Comparison of ENCODE assay signal across 8 cellular contexts in the genomic region with DNA sequence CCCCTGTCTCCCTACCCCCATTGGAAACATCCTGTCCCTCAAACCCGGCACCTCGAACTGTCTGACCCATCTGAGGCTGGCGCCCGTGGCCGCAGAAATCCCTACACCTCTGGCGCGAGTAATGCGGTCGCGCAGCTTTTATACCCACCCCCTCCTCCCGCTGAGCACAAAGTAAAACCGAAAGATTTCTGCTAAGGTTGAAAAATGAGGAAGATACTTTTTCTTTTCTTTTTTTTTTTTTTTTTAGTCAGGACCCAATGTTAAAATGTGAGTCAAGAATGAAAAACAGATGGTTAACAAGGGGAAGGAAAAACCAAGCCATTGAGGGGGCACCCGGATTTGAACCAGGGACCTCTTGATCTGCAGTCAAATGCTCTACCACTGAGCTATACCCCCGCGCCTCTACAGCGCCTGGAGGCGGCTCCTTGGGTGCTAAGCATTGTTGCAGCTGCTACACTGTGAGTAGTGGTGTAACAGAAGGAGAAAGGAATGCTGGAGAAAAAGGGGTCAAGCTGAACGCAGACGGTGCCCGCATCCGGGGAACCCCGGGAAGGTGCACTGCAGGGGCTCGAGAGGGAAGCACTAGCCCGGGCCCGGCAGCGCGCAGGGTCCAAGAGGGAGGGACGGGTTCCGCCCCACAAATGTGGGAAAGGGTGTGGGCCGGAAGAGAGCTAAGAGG. TPM values are rescaled to one million over a fixed set of nuclear protein-coding genes. Genes with fewer than 3 reads are reported as not detected.
A peak's percentile ranks its signal among the peaks of the same experiment; 100 is the strongest.
DNase-seq lines count a peak whose midpoint lies in the region; ATAC-seq and TF ChIP-seq lines count a peak whose summit lies in the region.

No MANE protein-coding gene starts in this region.

- peak; percentile 25 for ATAC-seq in GM21526 (IDR thresholded peaks at IDR 0.05; ENCODE audit: low FRiP score, unreplicated experiment)
- peak; percentile 69 for ATAC-seq in esophagus mucosa

- DNase-seq in DMS153 (lab: John Stamatoyannopoulos, UW), result peak; percentile 76
- DNase-seq in Jurkat, Clone E6-1 (ENCODE audit: low read depth, low spot score), result peak; percentile 87
- DNase-seq in activated T-cell treated with anti-CD3 and anti-CD28 coated beads, Interleukin-2, amount 50 U/mL, for 48 hours, result peak; percentile 97 to 98
- peak; percentile 89 for DNase-seq in myocyte (ENCODE audit: low read depth)
- peak; percentile 75 to 84 for DNase-seq in stimulated activated CD8-positive, alpha-beta memory T cell treated with anti-CD3 and anti-CD28 coated beads, Interleukin-7, amount 100 ng/mL, for 48 hours (ENCODE audit: extremely low read depth in 1 of 2, low read depth in 1 of 2)

- peak overlapping the region; percentile 94 for H3K4me3 ChIP-seq in Jurkat, Clone E6-1 (ENCODE audit: low read length)

TF ChIP-seq in PFSK-1, 5 proteins besides CTCF, POLR2A, EP300 and RAD21:
- TF ChIP-seq POLR2AphosphoS5 (IDR thresholded peaks at IDR 0.05; ENCODE audit: low read depth, low read length) (no peak), TAF1 (IDR thresholded peaks at IDR 0.05; ENCODE audit: borderline replicate concordance, insufficient read depth, low read length) (peak; percentile 32; the same call in 1 of the 2 replicates), SIN3A (IDR thresholded peaks at IDR 0.05; ENCODE audit: borderline replicate concordance, insufficient read depth, low read length) (peak; percentile 83; the same call in 1 of the 2 replicates), FOXP2 (optimal IDR thresholded peaks at IDR 0.05; ENCODE audit: borderline replicate concordance, extremely low read depth, extremely low read length, insufficient read depth) (no peak)
- TF ChIP-seq, protein P1, sequence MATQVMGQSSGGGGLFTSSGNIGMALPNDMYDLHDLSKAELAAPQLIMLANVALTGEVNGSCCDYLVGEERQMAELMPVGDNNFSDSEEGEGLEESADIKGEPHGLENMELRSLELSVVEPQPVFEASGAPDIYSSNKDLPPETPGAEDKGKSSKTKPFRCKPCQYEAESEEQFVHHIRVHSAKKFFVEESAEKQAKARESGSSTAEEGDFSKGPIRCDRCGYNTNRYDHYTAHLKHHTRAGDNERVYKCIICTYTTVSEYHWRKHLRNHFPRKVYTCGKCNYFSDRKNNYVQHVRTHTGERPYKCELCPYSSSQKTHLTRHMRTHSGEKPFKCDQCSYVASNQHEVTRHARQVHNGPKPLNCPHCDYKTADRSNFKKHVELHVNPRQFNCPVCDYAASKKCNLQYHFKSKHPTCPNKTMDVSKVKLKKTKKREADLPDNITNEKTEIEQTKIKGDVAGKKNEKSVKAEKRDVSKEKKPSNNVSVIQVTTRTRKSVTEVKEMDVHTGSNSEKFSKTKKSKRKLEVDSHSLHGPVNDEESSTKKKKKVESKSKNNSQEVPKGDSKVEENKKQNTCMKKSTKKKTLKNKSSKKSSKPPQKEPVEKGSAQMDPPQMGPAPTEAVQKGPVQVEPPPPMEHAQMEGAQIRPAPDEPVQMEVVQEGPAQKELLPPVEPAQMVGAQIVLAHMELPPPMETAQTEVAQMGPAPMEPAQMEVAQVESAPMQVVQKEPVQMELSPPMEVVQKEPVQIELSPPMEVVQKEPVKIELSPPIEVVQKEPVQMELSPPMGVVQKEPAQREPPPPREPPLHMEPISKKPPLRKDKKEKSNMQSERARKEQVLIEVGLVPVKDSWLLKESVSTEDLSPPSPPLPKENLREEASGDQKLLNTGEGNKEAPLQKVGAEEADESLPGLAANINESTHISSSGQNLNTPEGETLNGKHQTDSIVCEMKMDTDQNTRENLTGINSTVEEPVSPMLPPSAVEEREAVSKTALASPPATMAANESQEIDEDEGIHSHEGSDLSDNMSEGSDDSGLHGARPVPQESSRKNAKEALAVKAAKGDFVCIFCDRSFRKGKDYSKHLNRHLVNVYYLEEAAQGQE (IDR thresholded peaks at IDR 0.05; ENCODE audit: insufficient read depth in 1 of 2, low read depth in 2 of 2, low read length in 2 of 2), result peak in 1 of 2 experiments; percentile 43; a peak in 1 of 4 replicates

RNA-seq across cellular contexts. Expression of a gene that starts 0.8 kb away (rescaled TPM):
- 90.9 TPM for polyA plus RNA-seq in Jurkat, Clone E6-1 (2012; ENCODE audit: insufficient read depth, insufficient read length)
- 383 TPM for polyA plus RNA-seq in PFSK-1 (2012; ENCODE audit: insufficient read length, low read depth)
- total RNA-seq in esophagus mucosa, result 50.0 TPM
- 86.8 and 89.9 TPM in 2 replicates for total RNA-seq in myocyte
- 171 TPM for polyA plus RNA-seq in myocyte (2012)

RNA-seq across cellular contexts. Expression of a gene that starts 15.6 kb away (rescaled TPM):
- polyA plus RNA-seq in Jurkat, Clone E6-1 (2012; ENCODE audit: insufficient read depth, insufficient read length), result 2,665 TPM
- 1,863 TPM for polyA plus RNA-seq in PFSK-1 (2012; ENCODE audit: insufficient read length, low read depth)
- total RNA-seq in esophagus mucosa, result 1,222 TPM
- total RNA-seq in myocyte, result 758 and 872 TPM in 2 replicates
- polyA plus RNA-seq in myocyte (2012), result 1,420 TPM

RNA-seq across cellular contexts. Expression of a gene that starts 44.0 kb away (rescaled TPM):
- polyA plus RNA-seq in Jurkat, Clone E6-1 (2012; ENCODE audit: insufficient read depth, insufficient read length), result 30.7 TPM
- 25.5 TPM for polyA plus RNA-seq in PFSK-1 (2012; ENCODE audit: insufficient read length, low read depth)
- total RNA-seq in esophagus mucosa, result 10.9 TPM
- 10.8 and 11.3 TPM in 2 replicates for total RNA-seq in myocyte
- polyA plus RNA-seq in myocyte (2012), result 12.9 TPM

Comparison
In these comparisons a context has a peak if more than half of its experiments do, and no peak if none do; other contexts are left out.
1. Peak in every context shown above with its lines: DNase-seq, ATAC-seq and H3K4me3 ChIP-seq.